ENCODE assay signal across 22 cellular contexts in the genomic region with DNA sequence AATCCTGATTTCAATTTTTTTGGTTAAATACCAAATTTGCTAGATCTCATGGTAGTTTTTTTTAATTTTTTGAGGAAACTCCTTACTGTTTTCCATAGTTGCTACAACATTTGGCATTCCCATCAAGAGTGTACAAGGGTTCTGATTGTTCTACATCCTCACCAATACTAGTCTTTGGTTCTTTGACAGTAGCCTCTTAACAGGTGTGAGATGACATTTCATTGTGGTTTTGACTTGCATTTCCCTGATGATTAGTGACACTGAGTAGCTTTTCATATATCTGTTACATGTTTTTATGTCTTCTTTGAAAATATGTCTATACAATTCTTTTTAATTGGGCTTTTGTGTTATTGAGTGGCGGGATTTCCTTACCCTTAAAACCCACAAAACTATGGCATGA. TPM values are rescaled to one million over a fixed set of nuclear protein-coding genes. Genes with fewer than 3 reads are reported as not detected.
DNase-seq lines count a peak whose midpoint lies in the region; ATAC-seq, FAIRE-seq and TF ChIP-seq lines count a peak whose summit lies in the region.
"Had no signal": no experiment of that assay in that cellular context is flagged by ENCODE, and none has a peak within 500 bp of the region (broad histone marks: within the 10 kb centered on the region; RNA-seq: fewer than 3 reads in every experiment).

No MANE protein-coding gene starts in this region.

- intact Hi-C loops in left lung (cut with DNase I): no loop called here

- no peak overlapping the region for H3K9ac ChIP-seq in astrocyte (ENCODE audit: low read length)

- H2AFZ ChIP-seq in astrocyte (ENCODE audit: low read depth, low read length): no peak overlapping the region

- H3K27me3 Mint-ChIP-seq in astrocyte (ENCODE audit: low read depth, unreplicated experiment): no peaks in the 10 kb centered on the region

- H3K36me3 Mint-ChIP-seq in astrocyte (ENCODE audit: low read depth, unreplicated experiment): no peaks in the 10 kb centered on the region
- H3K36me3 Mint-ChIP-seq: activated naive CD4-positive, alpha-beta T cell treated with anti-CD3 and anti-CD28 coated beads, Interleukin-2, amount 50 U/mL, for 72 hours; brain; mesothelial cell of epicardium; stimulated activated memory B cell treated with anti-CD40 and anti-IgM and Interleukin-4, amounts not matched to agents 10 μg/mL and 1 μg/mL and 100 μg/mL, for 72 hours had no signal

- no peak overlapping the region for H3K27ac ChIP-seq in astrocyte (ENCODE audit: low read depth, low read length)
- no peak overlapping the region for H3K27ac ChIP-seq in left lung
- H3K27ac ChIP-seq: tibial artery had no signal

- H3K4me3 ChIP-seq in astrocyte (ENCODE audit: insufficient read depth, low read depth, low read length) (no peak overlapping the region), left lung (no peak overlapping the region)
- H3K4me3 ChIP-seq: tibial artery had no signal

- no peaks in the 10 kb centered on the region for H4K20me1 ChIP-seq in astrocyte (ENCODE audit: insufficient read depth, low read length)

- TF ChIP-seq CTCF in astrocyte (IDR thresholded peaks at IDR 0.05; ENCODE audit: insufficient read depth, low read depth, low read length) (no peak), left lung (IDR thresholded peaks at IDR 0.05) (no peak)

- H3K9me3 ChIP-seq in astrocyte (ENCODE audit: insufficient read depth, low read depth, low read length): no peaks in the 10 kb centered on the region
- no peaks in the 10 kb centered on the region for H3K9me3 ChIP-seq in left lung
- H3K9me3 ChIP-seq: tibial artery had no signal

- FAIRE-seq in astrocyte (lab: Jason Lieb, UNC): peak; percentile 13

- no peak overlapping the region for H3K27ac Mint-ChIP-seq in astrocyte (ENCODE audit: unreplicated experiment)
- H3K27ac Mint-ChIP-seq: activated T-cell treated with anti-CD3 and anti-CD28 coated beads, Interleukin-2, amount 50 U/mL, for 72 hours; brain; mesothelial cell of epicardium; stimulated activated memory B cell treated with anti-CD40 and anti-IgM and Interleukin-4, amounts not matched to agents 10 μg/mL and 1 μg/mL and 100 μg/mL, for 72 hours had no signal

- no peak overlapping the region for H3K4me3 Mint-ChIP-seq in astrocyte (ENCODE audit: unreplicated experiment)
- H3K4me3 Mint-ChIP-seq: activated T-cell treated with anti-CD3 and anti-CD28 coated beads, Interleukin-2, amount 50 U/mL, for 72 hours; brain; mesothelial cell of epicardium; stimulated activated memory B cell treated with anti-CD40 and anti-IgM and Interleukin-4, amounts not matched to agents 10 μg/mL and 1 μg/mL and 100 μg/mL, for 72 hours had no signal

- H3K79me2 ChIP-seq in astrocyte (ENCODE audit: insufficient read depth, low read length): no peaks in the 10 kb centered on the region

- no peak overlapping the region for H3K4me2 ChIP-seq in astrocyte (ENCODE audit: low read length)

- H3K9me3 Mint-ChIP-seq in astrocyte (ENCODE audit: unreplicated experiment): no peaks in the 10 kb centered on the region
- H3K9me3 Mint-ChIP-seq: activated naive CD4-positive, alpha-beta T cell treated with anti-CD3 and anti-CD28 coated beads, Interleukin-2, amount 50 U/mL, for 72 hours; activated T-cell treated with anti-CD3 and anti-CD28 coated beads, Interleukin-2, amount 50 U/mL, for 72 hours; brain; mesothelial cell of epicardium; stimulated activated memory B cell treated with anti-CD40 and anti-IgM and Interleukin-4, amounts not matched to agents 10 μg/mL and 1 μg/mL and 100 μg/mL, for 72 hours had no signal

- H3K27me3 ChIP-seq in astrocyte (ENCODE audit: insufficient read depth, low read length): no peaks in the 10 kb centered on the region
- H3K27me3 ChIP-seq in left lung: no peaks in the 10 kb centered on the region
- H3K27me3 ChIP-seq: tibial artery had no signal

- no peaks in the 10 kb centered on the region for H3K4me1 ChIP-seq in astrocyte (ENCODE audit: insufficient read depth, low read length)
- H3K4me1 ChIP-seq in left lung: no peaks in the 10 kb centered on the region
- H3K4me1 ChIP-seq: tibial artery had no signal

- ATAC-seq in GM18868 (IDR thresholded peaks at IDR 0.05; ENCODE audit: unreplicated experiment): peak; percentile 59
- ATAC-seq in GM21529 (IDR thresholded peaks at IDR 0.05; ENCODE audit: unreplicated experiment): peak; percentile 56
- ATAC-seq in HG03060 (IDR thresholded peaks at IDR 0.05; ENCODE audit: low read depth, unreplicated experiment): peak; percentile 75
- ATAC-seq in left lung: no peak
- ATAC-seq: activated naive CD4-positive, alpha-beta T cell treated with anti-CD3 and anti-CD28 coated beads, Interleukin-2, amount 50 U/mL, for 72 hours; activated T-cell treated with anti-CD3 and anti-CD28 coated beads, Interleukin-2, amount 50 U/mL, for 72 hours; left cardiac atrium; stimulated activated memory B cell treated with anti-CD40 and anti-IgM and Interleukin-4, amounts not matched to agents 10 μg/mL and 1 μg/mL and 100 μg/mL, for 72 hours had no signal

- DNase-seq in astrocyte (ENCODE audit: low read depth) (no peak), NK-92 (lab: John Stamatoyannopoulos, UW; ENCODE audit: unreplicated experiment) (no peak), left lung (no peak), T1000 (lab: John Stamatoyannopoulos, UW) (no peak), nucleus accumbens (lab: John Stamatoyannopoulos, UW) (no peak)
- DNase-seq: activated CD4-positive, alpha-beta T cell treated with anti-CD3 and anti-CD28 coated beads, Interleukin-2, amount 50 U/mL, for 48 hours; activated T-cell treated with anti-CD3 and anti-CD28 coated beads, Interleukin-2, amount 50 U/mL, for 72 hours; foreskin fibroblast; left cardiac atrium; NCI-H1436 treated with DMSO at 0.1 percent for 48 hours; NCI-H345; retina; SHP77; T-helper 1 cell; tibial artery had no signal

- H3K36me3 ChIP-seq in astrocyte (ENCODE audit: insufficient read depth, low read length) (no peaks in the 10 kb centered on the region), left lung (no peaks in the 10 kb centered on the region)
- H3K36me3 ChIP-seq: tibial artery had no signal

- H3K4me1 Mint-ChIP-seq in astrocyte (ENCODE audit: low read depth, unreplicated experiment): no peaks in the 10 kb centered on the region
- H3K4me1 Mint-ChIP-seq: brain, mesothelial cell of epicardium had no signal

RNA-seq across cellular contexts. Expression of gene RGS13, which starts 20.9 kb away (rescaled TPM):
- total RNA-seq in astrocyte (not detected in 2 replicates), left lung (1 to 10 TPM in 1 of 2 donors, under 1 TPM in 1; 0.81 to 1.4 TPM)
- total RNA-seq: activated naive CD4-positive, alpha-beta T cell treated with anti-CD3 and anti-CD28 coated beads, Interleukin-2, amount 50 U/mL, for 72 hours; activated T-cell treated with anti-CD3 and anti-CD28 coated beads, Interleukin-2, amount 50 U/mL, for 72 hours had no signal

RNA-seq across cellular contexts. Expression of gene RGS1, which starts 39.5 kb away (rescaled TPM):
- not detected in 2 replicates for total RNA-seq in astrocyte
- 10 to 100 TPM in 1 of 2 donors, 1 to 10 TPM in 1; 7.9 to 32.3 TPM for total RNA-seq in left lung
